ENCODE assay signal across 8 cellular contexts in genomic region chr6:45377555-45378323, GRCh38. TPM values are rescaled to one million over a fixed set of nuclear protein-coding genes. Genes with fewer than 3 reads are reported as not detected.
DNase-seq lines count a peak whose midpoint lies in the region; ATAC-seq and TF ChIP-seq lines count a peak whose summit lies in the region.

SUPT3H (minus strand) TSS chr6:45377934.

- H3K27ac ChIP-seq in KOPT-K1 (ENCODE audit: low read depth, low read length, poor library complexity, severe bottlenecking) = peak within 1 kb of the TSS; percentile 96

- H3K36me3 ChIP-seq in KOPT-K1 (ENCODE audit: insufficient read depth, low read length) = no peaks in the 10 kb centered on the region

- TF ChIP-seq CTCF in fibroblast of the aortic adventitia (IDR thresholded peaks at IDR 0.05; ENCODE audit: insufficient read depth, low read length) (no peak), nephron progenitor cell (IDR thresholded peaks at IDR 0.05) (no peak)

- peak; percentile 92 for ATAC-seq in GM21825 (IDR thresholded peaks at IDR 0.05; ENCODE audit: unreplicated experiment)

- no peaks in the 10 kb centered on the region for H3K36me3 Mint-ChIP-seq in nephron progenitor cell (ENCODE audit: low read depth)
- H3K36me3 Mint-ChIP-seq in stimulated activated naive CD8-positive, alpha-beta T cell treated with anti-CD3 and anti-CD28 coated beads, Interleukin-15, Interleukin-2, amounts not matched to agents 100 ng/mL and 50 ng/mL, for 24 hours (ENCODE audit: low read depth) = no peaks in the 10 kb centered on the region

- H3K9me3 Mint-ChIP-seq in nephron progenitor cell = no peaks in the 10 kb centered on the region
- no peaks in the 10 kb centered on the region for H3K9me3 Mint-ChIP-seq in stimulated activated naive CD8-positive, alpha-beta T cell treated with anti-CD3 and anti-CD28 coated beads, Interleukin-15, Interleukin-2, amounts not matched to agents 100 ng/mL and 50 ng/mL, for 24 hours

- H3K27ac Mint-ChIP-seq in nephron progenitor cell = peak within 1 kb of the TSS; percentile 99
- peak within 1 kb of the TSS; percentile 99 for H3K27ac Mint-ChIP-seq in stimulated activated naive CD8-positive, alpha-beta T cell treated with anti-CD3 and anti-CD28 coated beads, Interleukin-15, Interleukin-2, amounts not matched to agents 100 ng/mL and 50 ng/mL, for 24 hours

- peak within 1 kb of the TSS; percentile 93 for H3K4me3 Mint-ChIP-seq in nephron progenitor cell
- H3K4me3 Mint-ChIP-seq in stimulated activated naive CD8-positive, alpha-beta T cell treated with anti-CD3 and anti-CD28 coated beads, Interleukin-15, Interleukin-2, amounts not matched to agents 100 ng/mL and 50 ng/mL, for 24 hours = peak within 1 kb of the TSS; percentile 95

- DNase-seq in EH (ENCODE audit: low read depth) (peak; percentile 91), RPMI7951 (ENCODE audit: low read depth) (peak; percentile 91), fibroblast of the aortic adventitia (ENCODE audit: low read depth) (peak; percentile 90), nephron progenitor cell (peak; percentile 90)
- peak; percentile 93 for DNase-seq in activated T-helper 9 cell treated with anti-CD3 and anti-CD28 coated beads, Interleukin-2, amount 50 U/mL, for 16 hours (ENCODE audit: low read depth)

- peaks cover 7% of the 10 kb centered on the region for H3K27me3 Mint-ChIP-seq in nephron progenitor cell (ENCODE audit: low read depth, poor library complexity)
- no peaks in the 10 kb centered on the region for H3K27me3 Mint-ChIP-seq in stimulated activated naive CD8-positive, alpha-beta T cell treated with anti-CD3 and anti-CD28 coated beads, Interleukin-15, Interleukin-2, amounts not matched to agents 100 ng/mL and 50 ng/mL, for 24 hours

- peak within 1 kb of the TSS; percentile 84 for H3K4me3 ChIP-seq in fibroblast of the aortic adventitia (ENCODE audit: low read depth, low read length)

- peaks cover 25% of the 10 kb centered on the region for H3K4me1 Mint-ChIP-seq in nephron progenitor cell
- H3K4me1 Mint-ChIP-seq in stimulated activated naive CD8-positive, alpha-beta T cell treated with anti-CD3 and anti-CD28 coated beads, Interleukin-15, Interleukin-2, amounts not matched to agents 100 ng/mL and 50 ng/mL, for 24 hours (ENCODE audit: low read depth) = peaks cover 33% of the 10 kb centered on the region

- H3K9me3 ChIP-seq in KOPT-K1 (ENCODE audit: insufficient read depth, low read length, poor library complexity, severe bottlenecking) = no peaks in the 10 kb centered on the region

RNA-seq across cellular contexts. Expression of gene SUPT3H, which starts in this region (rescaled TPM):
- total RNA-seq in RPMI7951 (2014; rRNA removed; shearing (Covaris generic)) = 7.7 and 9.7 TPM in 2 replicates
- 10.6 and 13.4 TPM in 2 replicates for total RNA-seq in fibroblast of the aortic adventitia (ENCODE audit: low replicate concordance)

Comparison
In these comparisons a context has a peak if more than half of its experiments do, and no peak if none do; other contexts are left out.
1. Peak in every context shown above with its lines: DNase-seq, ATAC-seq, H3K4me3 ChIP-seq and H3K27ac ChIP-seq.